ENCODE assay signal across 16 cellular contexts in genomic region chr1:25300729-25301128, GRCh38. TPM values are rescaled to one million over a fixed set of nuclear protein-coding genes. Genes with fewer than 3 reads are reported as not detected.
"Had no signal": no experiment of that assay in that cellular context is flagged by ENCODE, and none has a peak within 500 bp of the region (broad histone marks: within the 10 kb centered on the region; RNA-seq: fewer than 3 reads in every experiment).

No MANE protein-coding gene starts in this region.

RNA-seq across cellular contexts. Expression of gene RHD, which starts 28.4 kb away (rescaled TPM):
- total RNA-seq: naive thymus-derived CD8-positive, alpha-beta T cell; natural killer cell treated with Interleukin-12 subunit alpha and Interleukin-12 subunit beta and Interleukin-15 and Interleukin-18, amount 100 ng/mL, for 72 hours; omental fat pad; osteocyte; pancreas; posterior vena cava; prostate gland; pulmonary artery endothelial cell; subcutaneous adipose tissue; thoracic aorta; thyroid gland; tibial nerve; ureter; vagina had no signal
- polyA plus RNA-seq: pancreas, small intestine, stomach had no signal
